Comparison of ENCODE assay signal across 15 cellular contexts in genomic region chr3:65995030-65995429, GRCh38. TPM values are rescaled to one million over a fixed set of nuclear protein-coding genes. Genes with fewer than 3 reads are reported as not detected.
DNase-seq lines count a peak whose midpoint lies in the region; ATAC-seq and TF ChIP-seq lines count a peak whose summit lies in the region.
"Had no signal": no experiment of that assay in that cellular context is flagged by ENCODE, and none has a peak within 500 bp of the region (broad histone marks: within the 10 kb centered on the region; RNA-seq: fewer than 3 reads in every experiment).

No MANE protein-coding gene starts in this region.

- CTCF ChIA-PET in HEK293 (lab: Yijun Ruan, JAX) (no interaction called here), WTC11 (lab: Charles Lee) (interaction anchor here (1.4 kb wide), 1 partner anchor 16 kb away, joined by 3 read pairs; no protein-coding TSS in a partner anchor)

- TF ChIP-seq CTCF in HEK293 (tag by site-specific recombination; IDR thresholded peaks at IDR 0.05), result no peak
- TF ChIP-seq CTCF in WTC11 (IDR thresholded peaks at IDR 0.05), result no peak
- TF ChIP-seq CTCF in fibroblast of the aortic adventitia (IDR thresholded peaks at IDR 0.05; ENCODE audit: insufficient read depth, low read length), result no peak

- no peaks in the 10 kb centered on the region for H3K9me3 Mint-ChIP-seq in WTC11
- peaks cover 0 to 8% (median 0%) of the 10 kb centered on the region in 9 donors for H3K9me3 Mint-ChIP-seq in naive thymus-derived CD8-positive, alpha-beta T cell
- H3K9me3 Mint-ChIP-seq: CD8-positive, alpha-beta T cell; natural killer cell treated with Interleukin-12 subunit alpha and Interleukin-12 subunit beta and Interleukin-15 and Interleukin-18, amount 100 ng/mL, for 72 hours had no signal

- ATAC-seq in WTC11, result no peak
- ATAC-seq in naive thymus-derived CD8-positive, alpha-beta T cell, result no peak
- ATAC-seq: CD8-positive, alpha-beta T cell; natural killer cell treated with Interleukin-12 subunit alpha and Interleukin-12 subunit beta and Interleukin-15 and Interleukin-18, amount 100 ng/mL, for 72 hours had no signal

- POLR2A ChIA-PET in HEK293 (lab: Yijun Ruan, JAX), result interaction anchor here (0.6 kb wide), 1 partner anchor 42 kb away, joined by 3 read pairs; no protein-coding TSS in a partner anchor
- POLR2A ChIA-PET in WTC11 (lab: Charles Lee), result no interaction called here
- POLR2A ChIA-PET in naive thymus-derived CD8-positive, alpha-beta T cell (lab: Charles Lee), result no interaction called here

- no peaks in the 10 kb centered on the region for H3K9me3 ChIP-seq in HEK293 (ENCODE audit: control insufficient read depth, insufficient read depth, low read depth, low read length)
- H3K9me3 ChIP-seq: tibial artery had no signal

- H3K4me1 ChIP-seq in HEK293 (ENCODE audit: control insufficient read depth, insufficient read depth, low read length), result peaks cover 3% of the 10 kb centered on the region

- H3K36me3 ChIP-seq in HEK293 (ENCODE audit: control insufficient read depth in 2 of 2, insufficient read depth in 1 of 2, low read length in 2 of 2), result no peaks in the 10 kb centered on the region
- H3K36me3 ChIP-seq: tibial artery had no signal

- H3K4me3 Mint-ChIP-seq in WTC11, result no peak overlapping the region
- H3K4me3 Mint-ChIP-seq in naive thymus-derived CD8-positive, alpha-beta T cell, result no peak overlapping the region
- H3K4me3 Mint-ChIP-seq: CD8-positive, alpha-beta T cell; natural killer cell treated with Interleukin-12 subunit alpha and Interleukin-12 subunit beta and Interleukin-15 and Interleukin-18, amount 100 ng/mL, for 72 hours had no signal

- H3K4me1 Mint-ChIP-seq in WTC11, result peaks cover 54% of the 10 kb centered on the region
- H3K4me1 Mint-ChIP-seq in naive thymus-derived CD8-positive, alpha-beta T cell, result no peaks in the 10 kb centered on the region

- H3K27me3 Mint-ChIP-seq in WTC11 (ENCODE audit: low read depth), result no peaks in the 10 kb centered on the region
- peaks cover 0 to 8% (median 1%) of the 10 kb centered on the region in 5 donors for H3K27me3 Mint-ChIP-seq in naive thymus-derived CD8-positive, alpha-beta T cell
- H3K27me3 Mint-ChIP-seq: natural killer cell treated with Interleukin-12 subunit alpha and Interleukin-12 subunit beta and Interleukin-15 and Interleukin-18, amount 100 ng/mL, for 72 hours had no signal

- H3K36me3 Mint-ChIP-seq in WTC11, result peaks cover 6% of the 10 kb centered on the region; the same call in 1 of the 2 replicates
- H3K36me3 Mint-ChIP-seq in naive thymus-derived CD8-positive, alpha-beta T cell, result no peaks in the 10 kb centered on the region
- H3K36me3 Mint-ChIP-seq: CD8-positive, alpha-beta T cell; natural killer cell treated with Interleukin-12 subunit alpha and Interleukin-12 subunit beta and Interleukin-15 and Interleukin-18, amount 100 ng/mL, for 72 hours had no signal

- H3K27ac Mint-ChIP-seq in WTC11, result peak overlapping the region; percentile 29; the same call in 1 of the 2 replicates
- no peak overlapping the region for H3K27ac Mint-ChIP-seq in naive thymus-derived CD8-positive, alpha-beta T cell
- H3K27ac Mint-ChIP-seq: CD8-positive, alpha-beta T cell; natural killer cell treated with Interleukin-12 subunit alpha and Interleukin-12 subunit beta and Interleukin-15 and Interleukin-18, amount 100 ng/mL, for 72 hours had no signal

- H3K27ac ChIP-seq in HEK293 (ENCODE audit: extremely low read depth, low read depth, low read length), result no peak overlapping the region
- H3K27ac ChIP-seq: tibial artery had no signal

- H3K4me3 ChIP-seq in HEK293 (ENCODE audit: low read depth, low read length), result no peak overlapping the region
- H3K4me3 ChIP-seq in fibroblast of the aortic adventitia (ENCODE audit: low read depth, low read length), result no peak overlapping the region
- H3K4me3 ChIP-seq: tibial artery had no signal

- DNase-seq in WTC11 (ENCODE audit: low spot score) (no peak), fibroblast of the aortic adventitia (ENCODE audit: low read depth) (peak; percentile 45), renal cortical epithelial cell (ENCODE audit: low read depth) (peak; percentile 65), NCI-H128 (lab: John Stamatoyannopoulos, UW; ENCODE audit: unreplicated experiment) (no peak), DMS79 (lab: John Stamatoyannopoulos, UW) (no peak), NCI-H2171 (lab: John Stamatoyannopoulos, UW) (no peak)
- DNase-seq in naive thymus-derived CD8-positive, alpha-beta T cell, result no peak
- DNase-seq: activated naive CD4-positive, alpha-beta T cell treated with anti-CD3 and anti-CD28 coated beads, Interleukin-2, amount 50 U/mL, for 16 hours; CD8-positive, alpha-beta T cell; cortex of kidney; glutamatergic neuron; kidney glomerular epithelial cell; tibial artery had no signal

TF ChIP-seq in HEK293, 187 proteins besides CTCF, POLR2A, EP300 and RAD21 (continues in another document):
- TF ChIP-seq PRDM10 (tag by site-specific recombination; IDR thresholded peaks at IDR 0.05), result peak; percentile 20; the same call in 1 of the 2 replicates
- no peak for TF ChIP-seq KLF16 (tag by site-specific recombination; IDR thresholded peaks at IDR 0.05)

TF ChIP-seq in WTC11, 78 proteins besides CTCF, POLR2A, EP300 and RAD21:
- TF ChIP-seq RELA (CRISPR knock-in tag; IDR thresholded peaks at IDR 0.05; ENCODE audit: borderline replicate concordance), result no peak
- TF ChIP-seq MAX (CRISPR knock-in tag; IDR thresholded peaks at IDR 0.05), result no peak
- TF ChIP-seq CREM (CRISPR knock-in tag; IDR thresholded peaks at IDR 0.05), result no peak
- no peak for TF ChIP-seq HMGA2 (CRISPR knock-in tag; IDR thresholded peaks at IDR 0.05)
- TF ChIP-seq ARID4B (CRISPR knock-in tag; IDR thresholded peaks at IDR 0.05; ENCODE audit: borderline replicate concordance), result no peak
- no peak for TF ChIP-seq ZBTB21 (CRISPR knock-in tag; IDR thresholded peaks at IDR 0.05; ENCODE audit: borderline replicate concordance)

RNA-seq across cellular contexts. Expression of gene MAGI1, which starts 43.7 kb away (rescaled TPM):
- total RNA-seq in WTC11 (2021) (53.0 to 58.2 TPM (median 54.1 TPM) in 3 replicates), fibroblast of the aortic adventitia (ENCODE audit: low replicate concordance) (13.0 and 30.2 TPM in 2 replicates), renal cortical epithelial cell (4.9 and 30.5 TPM in 2 replicates)
- total RNA-seq in naive thymus-derived CD8-positive, alpha-beta T cell, result not detected
- polyA plus RNA-seq in naive thymus-derived CD8-positive, alpha-beta T cell, result not detected
- total RNA-seq: CD8-positive, alpha-beta T cell; natural killer cell treated with Interleukin-12 subunit alpha and Interleukin-12 subunit beta and Interleukin-15 and Interleukin-18, amount 100 ng/mL, for 72 hours had no signal

Comparison
In these comparisons a context has a peak if more than half of its experiments do, and no peak if none do; other contexts are left out.
1. DNase-seq: peak in fibroblast of the aortic adventitia (single experiment) and renal cortical epithelial cell (single experiment); none in WTC11 (single experiment), NCI-H128 (single experiment), naive thymus-derived CD8-positive, alpha-beta T cell (0 of 10), DMS79 (single experiment) and NCI-H2171 (single experiment).